ENCODE assay signal across 8 cellular contexts in genomic region chr17:15828727-15829314, GRCh38.
DNase-seq lines count a peak whose midpoint lies in the region; ATAC-seq, FAIRE-seq and TF ChIP-seq lines count a peak whose summit lies in the region.
"Not testable (repeated sequence)": the region's sequence is repeated elsewhere in the genome, so short reads cannot be mapped to it uniquely, and the experiment has no call there.

No MANE protein-coding gene starts in this region.

- TF ChIP-seq CTCF in MM.1S (IDR thresholded peaks at IDR 0.05; ENCODE audit: low read length) = peak; percentile 55

- H3K9me3 ChIP-seq in MM.1S (replicated peaks; ENCODE audit: insufficient read depth, low read length) = not testable (repeated sequence)

- not testable (repeated sequence) for H3K9ac ChIP-seq in MM.1S (ENCODE audit: low read length)

- not testable (repeated sequence) for H3F3A ChIP-seq in MM.1S (ENCODE audit: insufficient read depth, low read length)

- CTCF ChIA-PET in activated CD8-positive, alpha-beta memory T cell treated with anti-CD3 and anti-CD28 coated beads, Interleukin-2, amount 10 ng/mL, durations not matched to agents 7 days and 5 days (lab: Charles Lee) = interaction anchor here (1.1 to 4.6 kb wide), 2 partner anchors 117 to 169 kb away, joined by 3 to 29 read pairs; partner anchors contain the start of genes TTC19 and ZSWIM7

- not testable (repeated sequence) for H3K36me3 Mint-ChIP-seq in activated CD8-positive, alpha-beta memory T cell treated with anti-CD3 and anti-CD28 coated beads, Interleukin-2, amount 10 ng/mL, durations not matched to agents 7 days and 5 days

- not testable (repeated sequence) for H3K4me3 Mint-ChIP-seq in activated CD8-positive, alpha-beta memory T cell treated with anti-CD3 and anti-CD28 coated beads, Interleukin-2, amount 10 ng/mL, durations not matched to agents 7 days and 5 days

- H3K4me2 ChIP-seq in MM.1S (ENCODE audit: low read depth, low read length) = not testable (repeated sequence)

- H4K20me1 ChIP-seq in MM.1S (ENCODE audit: insufficient read depth, low read length) = not testable (repeated sequence)

- H3K27ac ChIP-seq in MM.1S (ENCODE audit: low read length) = not testable (repeated sequence)

- not testable (repeated sequence) for H3K9me3 Mint-ChIP-seq in activated CD8-positive, alpha-beta memory T cell treated with anti-CD3 and anti-CD28 coated beads, Interleukin-2, amount 10 ng/mL, durations not matched to agents 7 days and 5 days (ENCODE audit: low read depth)

- not testable (repeated sequence) for H3K4me3 ChIP-seq in MM.1S (ENCODE audit: low read length)

- H3K27me3 Mint-ChIP-seq in activated CD8-positive, alpha-beta memory T cell treated with anti-CD3 and anti-CD28 coated beads, Interleukin-2, amount 10 ng/mL, durations not matched to agents 7 days and 5 days = peaks cover 29% of the 10 kb centered on the region

- peak; percentile 21 for DNase-seq in AG08395 (ENCODE audit: low spot score)
- DNase-seq in MM.1S = peak; percentile 50
- peak; percentile 31 for DNase-seq in RCC 7860 (ENCODE audit: low spot score)
- DNase-seq in activated CD8-positive, alpha-beta memory T cell treated with anti-CD3 and anti-CD28 coated beads, Interleukin-2, amount 10 ng/mL, durations not matched to agents 7 days and 5 days = peak; percentile 83
- DNase-seq in dermis microvascular lymphatic vessel endothelial cell (ENCODE audit: low read depth in 2 of 2) = peak; percentile 27 to 65
- DNase-seq in left kidney (ENCODE audit: low read depth, low spot score) = peak; percentile 82
- DNase-seq in stimulated activated CD4-positive, alpha-beta T cell treated with anti-CD3 and anti-CD28 coated beads, Interleukin-15, amount 100 ng/mL, for 48 hours (ENCODE audit: low read depth in 2 of 2) = peak; percentile 32 to 66

- H3K4me1 ChIP-seq in MM.1S (ENCODE audit: low read length) = not testable (repeated sequence)

- peak; percentile 54 for FAIRE-seq in RCC 7860 (lab: Jason Lieb, UNC)

- H3K4me1 Mint-ChIP-seq in activated CD8-positive, alpha-beta memory T cell treated with anti-CD3 and anti-CD28 coated beads, Interleukin-2, amount 10 ng/mL, durations not matched to agents 7 days and 5 days = peaks cover 35% of the 10 kb centered on the region

- H3K27ac Mint-ChIP-seq in activated CD8-positive, alpha-beta memory T cell treated with anti-CD3 and anti-CD28 coated beads, Interleukin-2, amount 10 ng/mL, durations not matched to agents 7 days and 5 days = not testable (repeated sequence)

- H3K27me3 ChIP-seq in MM.1S (replicated peaks; ENCODE audit: insufficient read depth, low read length) = not testable (repeated sequence)

- H3K79me2 ChIP-seq in MM.1S (ENCODE audit: low read length) = not testable (repeated sequence)

- peak; percentile 28 for ATAC-seq in GM18868 (IDR thresholded peaks at IDR 0.05; ENCODE audit: unreplicated experiment)
- ATAC-seq in activated CD8-positive, alpha-beta memory T cell treated with anti-CD3 and anti-CD28 coated beads, Interleukin-2, amount 10 ng/mL, durations not matched to agents 7 days and 5 days = peak; percentile 83

- H3K9me2 ChIP-seq in MM.1S (replicated peaks; ENCODE audit: insufficient read depth, low read length) = not testable (repeated sequence)

- not testable (repeated sequence) for H2AFZ ChIP-seq in MM.1S (ENCODE audit: low read length)

- H3K36me3 ChIP-seq in MM.1S (replicated peaks; ENCODE audit: insufficient read depth, low read length) = not testable (repeated sequence)

Comparison
In these comparisons a context has a peak if more than half of its experiments do, and no peak if none do; other contexts are left out.
1. DNase-seq: peak in every context shown above with its lines; median percentile 83 in activated CD8-positive, alpha-beta memory T cell treated with anti-CD3 and anti-CD28 coated beads, Interleukin-2, amount 10 ng/mL, durations not matched to agents 7 days and 5 days; 82 in left kidney; 50 in MM.1S; 49 in stimulated activated CD4-positive, alpha-beta T cell treated with anti-CD3 and anti-CD28 coated beads, Interleukin-15, amount 100 ng/mL, for 48 hours; 46 in dermis microvascular lymphatic vessel endothelial cell; 31 in RCC 7860; 21 in AG08395.